13 cellular contexts compared by ENCODE assay signal in genomic region chr5:55636177-55636576, GRCh38.
A peak's percentile ranks its signal among the peaks of the same experiment; 100 is the strongest.
DNase-seq lines count a peak whose midpoint lies in the region; ATAC-seq and TF ChIP-seq lines count a peak whose summit lies in the region.
"Had no signal": no experiment of that assay in that cellular context is flagged by ENCODE, and none has a peak within 500 bp of the region (broad histone marks: within the 10 kb centered on the region; RNA-seq: fewer than 3 reads in every experiment).

No MANE protein-coding gene starts in this region.

- no peaks in the 10 kb centered on the region for H3K36me3 ChIP-seq in rectal smooth muscle tissue (ENCODE audit: control insufficient read depth, insufficient read depth, low read length)

- H3K36me3 Mint-ChIP-seq in stimulated activated memory B cell treated with anti-CD40 and anti-IgM and Interleukin-4, amounts not matched to agents 10 μg/mL and 1 μg/mL and 100 μg/mL, for 72 hours: peaks cover 34% of the 10 kb centered on the region

- peak; percentile 84 for DNase-seq in DMS53 treated with DMSO at 0.1 percent for 48 hours (lab: John Stamatoyannopoulos, UW; ENCODE audit: unreplicated experiment)
- peak; percentile 26 for DNase-seq in NCI-H345 treated with DMSO at 0.1 percent for 48 hours (lab: John Stamatoyannopoulos, UW; ENCODE audit: unreplicated experiment)
- DNase-seq in fibroblast of pulmonary artery (ENCODE audit: low read depth): peak; percentile 10
- DNase-seq in stimulated activated naive CD4-positive, alpha-beta T cell treated with Interleukin-2 at 50 U/mL for 16 hours (lab: John Stamatoyannopoulos, UW): no peak
- no peak for DNase-seq in H4 (ENCODE audit: low spot score)
- DNase-seq: effector memory CD4-positive, alpha-beta T cell; stimulated activated CD4-positive, alpha-beta T cell treated with anti-CD3 and anti-CD28 coated beads, Interleukin-2, amount 100 ng/mL, for 48 hours; T-cell had no signal

- no peak for TF ChIP-seq CTCF in fibroblast of pulmonary artery (IDR thresholded peaks at IDR 0.05; ENCODE audit: low read length, missing control alignments)

- H3K4me3 Mint-ChIP-seq in stimulated activated memory B cell treated with anti-CD40 and anti-IgM and Interleukin-4, amounts not matched to agents 10 μg/mL and 1 μg/mL and 100 μg/mL, for 72 hours: no peak overlapping the region
- H3K4me3 Mint-ChIP-seq: activated naive CD4-positive, alpha-beta T cell treated with anti-CD3 and anti-CD28 coated beads, Interleukin-2, amount 50 U/mL, for 24 hours; neural crest cell; T-cell had no signal

- H3K27me3 Mint-ChIP-seq in stimulated activated memory B cell treated with anti-CD40 and anti-IgM and Interleukin-4, amounts not matched to agents 10 μg/mL and 1 μg/mL and 100 μg/mL, for 72 hours: no peaks in the 10 kb centered on the region
- H3K27me3 Mint-ChIP-seq: activated naive CD4-positive, alpha-beta T cell treated with anti-CD3 and anti-CD28 coated beads, Interleukin-2, amount 50 U/mL, for 24 hours; T-cell had no signal

- H3K4me3 ChIP-seq in fibroblast of pulmonary artery (replicated peaks; ENCODE audit: low read depth, low read length) (no peak overlapping the region), rectal smooth muscle tissue (ENCODE audit: low read length) (no peak overlapping the region)

- no peaks in the 10 kb centered on the region for H3K4me1 Mint-ChIP-seq in stimulated activated memory B cell treated with anti-CD40 and anti-IgM and Interleukin-4, amounts not matched to agents 10 μg/mL and 1 μg/mL and 100 μg/mL, for 72 hours

- no peak overlapping the region for H3K9ac ChIP-seq in rectal smooth muscle tissue (ENCODE audit: low read length)

- ATAC-seq in GM21825 (IDR thresholded peaks at IDR 0.05; ENCODE audit: unreplicated experiment): no peak
- ATAC-seq in stimulated activated memory B cell treated with anti-CD40 and anti-IgM and Interleukin-4, amounts not matched to agents 10 μg/mL and 1 μg/mL and 100 μg/mL, for 72 hours: no peak
- ATAC-seq: T-cell had no signal

- peaks cover 42% of the 10 kb centered on the region for H3K4me1 ChIP-seq in rectal smooth muscle tissue (ENCODE audit: control insufficient read depth, insufficient read depth, low read length)

- H3K27ac Mint-ChIP-seq in stimulated activated memory B cell treated with anti-CD40 and anti-IgM and Interleukin-4, amounts not matched to agents 10 μg/mL and 1 μg/mL and 100 μg/mL, for 72 hours: no peak overlapping the region
- H3K27ac Mint-ChIP-seq: activated naive CD4-positive, alpha-beta T cell treated with anti-CD3 and anti-CD28 coated beads, Interleukin-2, amount 50 U/mL, for 24 hours; T-cell had no signal

- peak overlapping the region; percentile 79 for H3K27ac ChIP-seq in rectal smooth muscle tissue (ENCODE audit: low read depth, low read length)

- H3K9me3 Mint-ChIP-seq in stimulated activated memory B cell treated with anti-CD40 and anti-IgM and Interleukin-4, amounts not matched to agents 10 μg/mL and 1 μg/mL and 100 μg/mL, for 72 hours: no peaks in the 10 kb centered on the region
- H3K9me3 Mint-ChIP-seq: activated naive CD4-positive, alpha-beta T cell treated with anti-CD3 and anti-CD28 coated beads, Interleukin-2, amount 50 U/mL, for 24 hours; neural crest cell; T-cell had no signal

- H3K27me3 ChIP-seq in rectal smooth muscle tissue (ENCODE audit: control insufficient read depth, insufficient read depth, low read length): no peaks in the 10 kb centered on the region

Comparison
In these comparisons a context has a peak if more than half of its experiments do, and no peak if none do; other contexts are left out.
1. DNase-seq: peak in DMS53 treated with DMSO at 0.1 percent for 48 hours (single experiment), NCI-H345 treated with DMSO at 0.1 percent for 48 hours (single experiment) and fibroblast of pulmonary artery (single experiment); none in stimulated activated naive CD4-positive, alpha-beta T cell treated with Interleukin-2 at 50 U/mL for 16 hours (single experiment) and H4 (single experiment).